Comparison of ENCODE assay signal across 17 cellular contexts in the genomic region with DNA sequence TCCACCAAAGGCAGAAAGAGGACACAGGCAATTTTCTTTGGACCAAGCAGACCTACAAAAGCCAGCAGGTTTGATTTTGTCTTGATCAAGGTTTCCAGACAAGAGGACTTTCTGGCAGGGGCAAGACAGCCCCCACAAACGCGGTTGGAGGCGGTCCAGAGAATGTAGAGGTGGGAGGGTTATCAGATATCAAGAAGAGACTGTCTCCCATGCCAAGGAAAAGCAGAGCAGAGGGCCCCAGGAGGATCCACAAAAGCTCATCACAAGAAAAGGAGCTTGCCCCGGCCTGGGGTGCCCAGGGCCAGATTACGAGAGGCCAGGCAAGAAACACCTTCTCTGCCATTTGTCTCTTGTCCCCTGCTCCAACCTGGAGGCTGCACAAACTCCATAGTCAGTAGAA.
"Had no signal": no experiment of that assay in that cellular context is flagged by ENCODE, and none has a peak within 500 bp of the region (broad histone marks: within the 10 kb centered on the region; RNA-seq: fewer than 3 reads in every experiment).

No MANE protein-coding gene starts in this region.

- ATAC-seq: esophagus mucosa; naive thymus-derived CD4-positive, alpha-beta T cell; sciatic nerve; stimulated activated naive B cell treated with anti-CD40 and anti-IgM and Interleukin-4, amounts not matched to agents 10 μg/mL and 1 μg/mL and 100 μg/mL, for 72 hours had no signal

- H3K27ac ChIP-seq: dorsolateral prefrontal cortex, parathyroid adenoma, prostate gland, skin epidermis, transverse colon had no signal

- H3K27me3 ChIP-seq: stomach, transverse colon had no signal

- H3K4me1 ChIP-seq: parathyroid adenoma, prostate gland, transverse colon had no signal

- H3K4me3 ChIP-seq: dorsolateral prefrontal cortex, prostate gland, skin epidermis, stomach, thoracic aorta, transverse colon had no signal

- H3K9me3 ChIP-seq: prostate gland, stomach, thoracic aorta, transverse colon had no signal

- H3K79me2 ChIP-seq: parathyroid adenoma had no signal

- H3K9ac ChIP-seq: parathyroid adenoma had no signal

- H2AFZ ChIP-seq: parathyroid adenoma had no signal

- H3K36me3 ChIP-seq: prostate gland, stomach, thoracic aorta, transverse colon had no signal

- DNase-seq: cortex of kidney; dorsolateral prefrontal cortex; effector CD8-positive, alpha-beta T cell; immature natural killer cell; naive thymus-derived CD4-positive, alpha-beta T cell; stimulated activated CD4-positive, alpha-beta T cell treated with anti-CD3 and anti-CD28 coated beads, Interleukin-2, amount 100 ng/mL, for 24 hours; stimulated activated CD4-positive, alpha-beta T cell treated with anti-CD3 and anti-CD28 coated beads, Interleukin-4, amount 100 ng/mL, for 4 hours; stimulated activated naive B cell treated with anti-CD40 and anti-IgM and Interleukin-4, amounts not matched to agents 10 μg/mL and 1 μg/mL and 100 μg/mL, for 72 hours; stomach; substantia nigra; transverse colon had no signal
